In the genomic region with DNA sequence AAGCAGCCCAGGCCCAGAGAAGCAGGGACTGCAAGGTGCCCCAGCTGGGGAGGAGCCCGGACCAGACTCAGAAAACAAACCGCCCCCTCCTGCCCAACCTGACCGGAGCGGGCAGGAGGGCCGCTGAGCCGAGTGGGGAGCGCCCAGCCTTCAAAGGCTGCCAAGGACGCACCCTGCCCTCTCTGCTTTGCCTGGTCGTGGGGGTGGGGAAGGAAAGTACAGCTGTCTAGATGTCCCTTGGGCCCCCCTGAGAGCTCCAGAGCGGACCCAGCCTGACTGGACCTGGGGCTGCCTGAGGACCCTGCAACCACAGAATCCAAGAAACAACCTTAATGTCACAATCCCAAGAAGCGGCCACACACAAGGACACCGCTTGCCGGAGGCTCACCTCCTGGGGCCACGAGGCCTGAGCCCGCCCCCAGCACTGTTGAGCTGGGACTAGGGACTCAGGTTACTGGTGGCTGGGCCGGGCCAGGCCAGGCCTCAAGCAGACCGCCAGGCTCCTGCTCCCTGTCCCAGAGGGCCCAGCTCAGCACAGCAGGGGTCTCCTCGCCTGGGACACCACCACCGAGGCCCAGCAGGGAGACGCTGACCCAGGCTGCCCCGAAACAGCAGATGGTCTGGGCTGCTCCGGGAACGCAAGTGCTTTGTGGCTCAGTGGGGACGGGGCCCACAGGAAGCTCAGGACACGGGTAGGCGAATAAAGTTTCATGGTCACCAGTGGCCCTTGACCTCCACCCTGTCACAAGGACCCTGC, we compare ENCODE assay signal across 1 cellular context.
TF ChIP-seq lines count a peak whose summit lies in the region.

No MANE protein-coding gene starts in this region.

TF ChIP-seq in HepG2, 621 proteins besides CTCF, POLR2A, EP300 and RAD21 (continued from another document):
- TF ChIP-seq IRF9 (CRISPR knock-in tag; IDR thresholded peaks at IDR 0.05; ENCODE audit: borderline replicate concordance) = 0 out of 2 replicates have a peak, but pooled peaks have one; percentile 49
- 0 out of 2 replicates have a peak, but pooled peaks have one; percentile 29 for TF ChIP-seq NR2C2 (CRISPR knock-in tag; IDR thresholded peaks at IDR 0.05; ENCODE audit: borderline replicate concordance)
- peak; percentile 79; the same call in 1 of the 2 replicates for TF ChIP-seq ZNF281 (CRISPR knock-in tag; IDR thresholded peaks at IDR 0.05; ENCODE audit: borderline replicate concordance)
- TF ChIP-seq, protein P1, sequence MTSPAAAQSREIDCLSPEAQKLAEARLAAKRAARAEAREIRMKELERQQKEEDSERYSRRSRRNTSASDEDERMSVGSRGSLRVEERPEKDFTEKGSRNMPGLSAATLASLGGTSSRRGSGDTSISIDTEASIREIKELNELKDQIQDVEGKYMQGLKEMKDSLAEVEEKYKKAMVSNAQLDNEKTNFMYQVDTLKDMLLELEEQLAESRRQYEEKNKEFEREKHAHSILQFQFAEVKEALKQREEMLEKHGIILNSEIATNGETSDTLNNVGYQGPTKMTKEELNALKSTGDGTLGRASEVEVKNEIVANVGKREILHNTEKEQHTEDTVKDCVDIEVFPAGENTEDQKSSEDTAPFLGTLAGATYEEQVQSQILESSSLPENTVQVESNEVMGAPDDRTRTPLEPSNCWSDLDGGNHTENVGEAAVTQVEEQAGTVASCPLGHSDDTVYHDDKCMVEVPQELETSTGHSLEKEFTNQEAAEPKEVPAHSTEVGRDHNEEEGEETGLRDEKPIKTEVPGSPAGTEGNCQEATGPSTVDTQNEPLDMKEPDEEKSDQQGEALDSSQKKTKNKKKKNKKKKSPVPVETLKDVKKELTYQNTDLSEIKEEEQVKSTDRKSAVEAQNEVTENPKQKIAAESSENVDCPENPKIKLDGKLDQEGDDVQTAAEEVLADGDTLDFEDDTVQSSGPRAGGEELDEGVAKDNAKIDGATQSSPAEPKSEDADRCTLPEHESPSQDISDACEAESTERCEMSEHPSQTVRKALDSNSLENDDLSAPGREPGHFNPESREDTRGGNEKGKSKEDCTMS (CRISPR knock-in tag; conservative IDR thresholded peaks at IDR 0.05) = 0 out of 2 replicates have a peak, but pooled peaks have one; percentile 33
- TF ChIP-seq ZNF101 (CRISPR knock-in tag; IDR thresholded peaks at IDR 0.05; ENCODE audit: borderline replicate concordance, low read depth) = 0 out of 2 replicates have a peak, but pooled peaks have one; percentile 61
- TF ChIP-seq SIX4 (CRISPR knock-in tag; IDR thresholded peaks at IDR 0.05) = peak; percentile 73; the same call in 1 of the 2 replicates
- TF ChIP-seq HHEX (CRISPR knock-in tag; IDR thresholded peaks at IDR 0.05) = no peak
- no peak for TF ChIP-seq FIP1L1 (IDR thresholded peaks at IDR 0.05; ENCODE audit: borderline replicate concordance, insufficient read depth, low read depth, low read length)
